8 cellular contexts compared by ENCODE assay signal in the genomic region with DNA sequence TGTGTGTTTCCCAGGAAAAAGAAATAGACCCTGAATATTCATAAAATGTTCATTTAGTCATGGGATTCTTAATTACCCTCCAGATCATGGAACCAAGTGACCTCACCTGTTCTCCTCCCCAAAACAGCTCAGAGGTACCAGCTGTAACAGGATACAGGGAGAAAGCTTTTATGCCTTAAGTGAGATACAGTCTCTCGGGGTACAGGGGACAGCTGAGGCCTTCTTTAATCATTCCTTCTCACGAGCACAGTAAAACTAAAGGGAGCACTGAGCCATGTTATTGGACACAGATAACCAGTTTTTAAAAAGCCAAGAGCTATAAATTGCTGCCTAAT. TPM values are rescaled to one million over a fixed set of nuclear protein-coding genes. Genes with fewer than 3 reads are reported as not detected.
A peak's percentile ranks its signal among the peaks of the same experiment; 100 is the strongest.
DNase-seq lines count a peak whose midpoint lies in the region; ATAC-seq and TF ChIP-seq lines count a peak whose summit lies in the region.

No MANE protein-coding gene starts in this region.

- no peaks in the 10 kb centered on the region for H3F3A ChIP-seq in MM.1S (ENCODE audit: insufficient read depth, low read length)

- H4K20me1 ChIP-seq in mammary epithelial cell (ENCODE audit: insufficient read depth, low read length) (no peaks in the 10 kb centered on the region), MM.1S (ENCODE audit: insufficient read depth, low read length) (no peaks in the 10 kb centered on the region)

- no peak for DNase-seq in breast epithelium (ENCODE audit: low spot score in 2 of 2)
- DNase-seq in mammary epithelial cell: no peak
- no peak for DNase-seq in MM.1S
- DNase-seq in activated CD8-positive, alpha-beta memory T cell treated with anti-CD3 and anti-CD28 coated beads, Interleukin-2, amount 50 U/mL, for 48 hours: no peak
- DNase-seq in KBM-7: no peak
- DNase-seq in NCI-H510A treated with DMSO at 0.1 percent for 48 hours (lab: John Stamatoyannopoulos, UW): no peak

- no peaks in the 10 kb centered on the region for H3K9me3 ChIP-seq in breast epithelium
- no peaks in the 10 kb centered on the region for H3K9me3 ChIP-seq in mammary epithelial cell (replicated peaks; ENCODE audit: insufficient read depth, low read length)
- no peaks in the 10 kb centered on the region for H3K9me3 ChIP-seq in MM.1S (replicated peaks; ENCODE audit: insufficient read depth, low read length)
- H3K9me3 ChIP-seq in skeletal muscle satellite cell (replicated peaks; ENCODE audit: low read length): no peaks in the 10 kb centered on the region

- intact Hi-C loops in breast epithelium (cut with DNase I; ENCODE audit: low total_unique reads): no loop called here
- intact Hi-C loops in mammary epithelial cell (cut with micrococcal nuclease): no loop called here

- CTCF ChIA-PET in mammary epithelial cell (lab: Charles Lee; ENCODE audit: low non-redundant PET): no interaction called here

- no TSS peak for BruUV-seq in mammary epithelial cell (replicated peaks; lab: Mats Ljungman, UMichigan)

- H3K27ac ChIP-seq in breast epithelium (peak overlapping the region; percentile 5 to 8), mammary epithelial cell (ENCODE audit: insufficient read depth, low read depth, low read length) (no peak overlapping the region), MM.1S (ENCODE audit: low read length) (no peak overlapping the region)

- peak; percentile 30 for ATAC-seq in HG02763 (IDR thresholded peaks at IDR 0.05; ENCODE audit: unreplicated experiment)

- dilution Hi-C loops in mammary epithelial cell (cut with HindIII; ENCODE audit: low sequenced_read_pairs): no loop called here

- H3K36me3 ChIP-seq in breast epithelium (no peaks in the 10 kb centered on the region), mammary epithelial cell (ENCODE audit: insufficient read depth, low read length) (no peaks in the 10 kb centered on the region), MM.1S (replicated peaks; ENCODE audit: insufficient read depth, low read length) (no peaks in the 10 kb centered on the region), skeletal muscle satellite cell (ENCODE audit: insufficient read depth, low read length) (no peaks in the 10 kb centered on the region)

- H3K9me2 ChIP-seq in MM.1S (replicated peaks; ENCODE audit: insufficient read depth, low read length): no peaks in the 10 kb centered on the region

- H3K4me2 ChIP-seq in mammary epithelial cell (ENCODE audit: insufficient read depth, low read depth, low read length): no peak overlapping the region
- H3K4me2 ChIP-seq in MM.1S (ENCODE audit: low read depth, low read length): peak overlapping the region; percentile 22; the same call in 1 of the 2 replicates
- peak overlapping the region; percentile 9 for H3K4me2 ChIP-seq in skeletal muscle satellite cell (ENCODE audit: low read length)

- H3K4me3 ChIP-seq in breast epithelium: no peak overlapping the region
- no peak overlapping the region for H3K4me3 ChIP-seq in mammary epithelial cell (replicated peaks in 1 of 3; ENCODE audit: insufficient read depth in 1 of 3, low read depth in 2 of 3, low read length in 3 of 3)
- H3K4me3 ChIP-seq in MM.1S (ENCODE audit: low read length): no peak overlapping the region
- no peak overlapping the region for H3K4me3 ChIP-seq in skeletal muscle satellite cell (ENCODE audit: low read length)

- in situ Hi-C loops in mammary epithelial cell (cut with MboI; ENCODE audit: low sequenced_read_pairs in 2 of 2): loop anchor here in 1 of 2 donors (25.0 kb wide), 1 partner anchor 1818 kb away; no protein-coding TSS in a partner anchor
- in situ Hi-C loops in KBM-7 (cut with MboI; ENCODE audit: low pct_unique_long_range_greater_than_20kb, low sequenced_read_pairs): loop anchor here (25.0 kb wide), 1 partner anchor 868 kb away; no protein-coding TSS in a partner anchor

- no peaks in the 10 kb centered on the region for H3K4me1 ChIP-seq in breast epithelium
- H3K4me1 ChIP-seq in mammary epithelial cell (ENCODE audit: insufficient read depth, low read length): no peaks in the 10 kb centered on the region
- H3K4me1 ChIP-seq in MM.1S (ENCODE audit: low read length): peaks cover 10% of the 10 kb centered on the region; the same call in 1 of the 2 replicates
- H3K4me1 ChIP-seq in skeletal muscle satellite cell (ENCODE audit: control insufficient read depth, insufficient read depth, low read length): peaks cover 14% of the 10 kb centered on the region

- WGBS in mammary epithelial cell (ENCODE audit: low coverage, missing lambda C conversion rate): 19% methylated on average over 2 of the region's 2 CpGs

- no peak overlapping the region for H2AFZ ChIP-seq in mammary epithelial cell (ENCODE audit: low read depth, low read length)
- no peak overlapping the region for H2AFZ ChIP-seq in MM.1S (ENCODE audit: low read length)

- H3K79me2 ChIP-seq in mammary epithelial cell (ENCODE audit: insufficient read depth, low read length) (no peaks in the 10 kb centered on the region), MM.1S (ENCODE audit: low read length) (no peaks in the 10 kb centered on the region)

- TF ChIP-seq POLR2A in breast epithelium (IDR thresholded peaks at IDR 0.05): no peak

- no peak overlapping the region for H3K9ac ChIP-seq in mammary epithelial cell (ENCODE audit: insufficient read depth, low read length)
- H3K9ac ChIP-seq in MM.1S (ENCODE audit: low read length): no peak overlapping the region
- peak overlapping the region; percentile 11 for H3K9ac ChIP-seq in skeletal muscle satellite cell (ENCODE audit: low read depth, low read length)

- TF ChIP-seq CTCF in breast epithelium (IDR thresholded peaks at IDR 0.05) (no peak), mammary epithelial cell (conservative IDR thresholded peaks at IDR 0.05 in 1 of 2, IDR thresholded peaks at IDR 0.05 in 1 of 2; ENCODE audit: extremely low read depth in 1 of 2, insufficient read depth in 1 of 2, low read depth in 1 of 2, low read length in 2 of 2) (no peak), MM.1S (IDR thresholded peaks at IDR 0.05; ENCODE audit: low read length) (no peak)

- no peaks in the 10 kb centered on the region for H3K27me3 ChIP-seq in breast epithelium
- H3K27me3 ChIP-seq in mammary epithelial cell (ENCODE audit: insufficient read depth, low read length): no peaks in the 10 kb centered on the region
- peaks cover 7% of the 10 kb centered on the region for H3K27me3 ChIP-seq in MM.1S (replicated peaks; ENCODE audit: insufficient read depth, low read length)
- no peaks in the 10 kb centered on the region for H3K27me3 ChIP-seq in skeletal muscle satellite cell (ENCODE audit: control insufficient read depth, insufficient read depth, low read length)

RNA-seq across cellular contexts. Expression of a gene that starts 16.6 kb away (rescaled TPM):
- total RNA-seq in breast epithelium (10 to 100 TPM; 12.8 to 44.2 (median 18.6) TPM), mammary epithelial cell (10 to 100 TPM in 1 of 2 donors, 1 to 10 TPM in 1; 3.9 to 55.5 TPM)
- 2.0 TPM for polyA plus RNA-seq in mammary epithelial cell
- polyA minus RNA-seq in mammary epithelial cell: 11.3 TPM
- 16.5 and 21.6 TPM in 2 replicates for total RNA-seq in skeletal muscle satellite cell (2012; rRNA removed)

Comparison
In these comparisons a context has a peak if more than half of its experiments do, and no peak if none do; other contexts are left out.
1. H3K27ac ChIP-seq: peak in breast epithelium (2 of 2); none in mammary epithelial cell (single experiment) and MM.1S (single experiment).